Comparison of ENCODE assay signal across 8 cellular contexts in genomic region chr11:110209313-110209694, GRCh38.
DNase-seq lines count a peak whose midpoint lies in the region; ATAC-seq, FAIRE-seq and TF ChIP-seq lines count a peak whose summit lies in the region.
"Not testable (repeated sequence)": the region's sequence is repeated elsewhere in the genome, so short reads cannot be mapped to it uniquely, and the experiment has no call there.

No MANE protein-coding gene starts in this region.

- H4K91ac ChIP-seq in IMR-90 (ENCODE audit: insufficient read depth, low read depth, low read length), result not testable (repeated sequence)

- not testable (repeated sequence) for H3K4me2 ChIP-seq in IMR-90 (ENCODE audit: low read depth, low read length)
- peak overlapping the region; percentile 30 for H3K4me2 ChIP-seq in astrocyte (ENCODE audit: low read length)

- H3K9me3 ChIP-seq in CD8-positive, alpha-beta T cell (ENCODE audit: low read length); IMR-90 (ENCODE audit: control insufficient read depth, insufficient read depth, low read length); astrocyte (ENCODE audit: insufficient read depth, low read depth, low read length); iPS-18c (ENCODE audit: control insufficient read depth, insufficient read depth, low read length); suprapubic skin: not testable (repeated sequence)

- H4K20me1 ChIP-seq in IMR-90 (ENCODE audit: insufficient read depth, low read length); astrocyte (ENCODE audit: insufficient read depth, low read length): not testable (repeated sequence)

- POLR2A ChIA-PET in CD8-positive, alpha-beta T cell (lab: Charles Lee); IMR-90 (lab: Charles Lee; ENCODE audit: unreplicated experiment): not testable (repeated sequence)

- not testable (repeated sequence) for H2BK5ac ChIP-seq in IMR-90 (ENCODE audit: low read depth, low read length, poor library complexity, severe bottlenecking)

- not testable (repeated sequence) for H2AK9ac ChIP-seq in IMR-90 (replicated peaks; ENCODE audit: low read depth, low read length, poor library complexity)

- not testable (repeated sequence) for H3K9me1 ChIP-seq in IMR-90 (ENCODE audit: insufficient read depth, low read length)

- BruUV-seq in IMR-90 (replicated peaks; lab: Mats Ljungman, UMichigan), result not testable (repeated sequence)

- H3K4me3 Mint-ChIP-seq in CD8-positive, alpha-beta T cell, result peak overlapping the region; percentile 79
- peak overlapping the region; percentile 76 for H3K4me3 Mint-ChIP-seq in activated CD4-positive, alpha-beta T cell treated with anti-CD3 and anti-CD28 coated beads, Interleukin-2, amount 10 ng/mL, durations not matched to agents 24 days and 14 days
- not testable (repeated sequence) for H3K4me3 Mint-ChIP-seq in astrocyte (ENCODE audit: unreplicated experiment)
- peak overlapping the region; percentile 77 to 83 (median 82) for H3K4me3 Mint-ChIP-seq in nephron

- H3K4me1 ChIP-seq in CD8-positive, alpha-beta T cell (ENCODE audit: insufficient read depth, low read length); IMR-90 (ENCODE audit: control insufficient read depth, insufficient read depth, low read length); astrocyte (ENCODE audit: insufficient read depth, low read length); suprapubic skin: not testable (repeated sequence)

- WGBS in IMR-90 (ENCODE audit: extremely low coverage in 2 of 2, insufficient read length in 1 of 2), 2 experiments, result no CpG with 5 or more reads among the region's 14 CpGs
- no CpG with 5 or more reads among the region's 14 CpGs for WGBS in suprapubic skin

- not testable (repeated sequence) for TF ChIP-seq CTCF in CD8-positive, alpha-beta T cell (IDR thresholded peaks at IDR 0.05); IMR-90 (conservative IDR thresholded peaks at IDR 0.05; ENCODE audit: low read depth, low read length); astrocyte (IDR thresholded peaks at IDR 0.05; ENCODE audit: insufficient read depth, low read depth, low read length); epithelial cell of esophagus (IDR thresholded peaks at IDR 0.05; ENCODE audit: insufficient read depth, low read depth, low read length, missing control alignments); nephron (IDR thresholded peaks at IDR 0.05; ENCODE audit: unreplicated experiment in 3 of 3); suprapubic skin (IDR thresholded peaks at IDR 0.05)

- in situ Hi-C loops in IMR-90 (cut with MboI; ENCODE audit: low sequenced_read_pairs), result loop anchor here (25.0 kb wide), 1 partner anchor 1228 kb away; no protein-coding TSS in a partner anchor

- H3K27me3 ChIP-seq in CD8-positive, alpha-beta T cell (ENCODE audit: insufficient read depth, low read length); IMR-90 (ENCODE audit: control insufficient read depth, insufficient read depth, low read length); astrocyte (ENCODE audit: insufficient read depth, low read length); suprapubic skin: not testable (repeated sequence)

- H3K4me3 ChIP-seq in CD8-positive, alpha-beta T cell (ENCODE audit: low read depth, low read length); astrocyte (ENCODE audit: insufficient read depth, low read depth, low read length): not testable (repeated sequence)
- H3K4me3 ChIP-seq in IMR-90 (ENCODE audit: insufficient read depth, low read depth, low read length), result peak overlapping the region; percentile 29; the same call in 1 of the 2 replicates
- H3K4me3 ChIP-seq in epithelial cell of esophagus (ENCODE audit: low read length), result peak overlapping the region; percentile 16
- H3K4me3 ChIP-seq in iPS-18c (ENCODE audit: insufficient read depth, low read depth, low read length), result peak overlapping the region; percentile 24; the same call in 1 of the 2 replicates
- H3K4me3 ChIP-seq in suprapubic skin, result peak overlapping the region; percentile 30

- not testable (repeated sequence) for H4K5ac ChIP-seq in IMR-90 (ENCODE audit: low read depth, low read length)

- not testable (repeated sequence) for H2BK120ac ChIP-seq in IMR-90 (ENCODE audit: low read depth, low read length)

- not testable (repeated sequence) for H3K27ac ChIP-seq in CD8-positive, alpha-beta T cell (ENCODE audit: low read depth, low read length); IMR-90 (ENCODE audit: insufficient read depth, low read length); astrocyte (ENCODE audit: low read depth, low read length); suprapubic skin

- H3K18ac ChIP-seq in IMR-90 (ENCODE audit: low read depth, low read length), result not testable (repeated sequence)

- CTCF ChIA-PET in CD8-positive, alpha-beta T cell (lab: Charles Lee), result interaction anchor here (1.3 kb wide), 1 partner anchor 224 kb away, joined by 3 read pairs; no protein-coding TSS in a partner anchor
- CTCF ChIA-PET in IMR-90 (lab: Yijun Ruan, JAX), result not testable (repeated sequence)

- intact Hi-C loops in CD8-positive, alpha-beta T cell (cut with DNase I, micrococcal nuclease), result not testable (repeated sequence)
- intact Hi-C loops in IMR-90 (cut with micrococcal nuclease), result loop anchor here (10.0 kb wide), 2 partner anchors 1025 to 1235 kb away; no protein-coding TSS in a partner anchor
- intact Hi-C loops in activated CD4-positive, alpha-beta T cell treated with anti-CD3 and anti-CD28 coated beads, Interleukin-2, amount 10 ng/mL, durations not matched to agents 24 days and 14 days (cut with micrococcal nuclease), result loop anchor here (5.0 kb wide), 1 partner anchor 38 kb away; no protein-coding TSS in a partner anchor

- H2BK20ac ChIP-seq in IMR-90 (ENCODE audit: low read depth, low read length), result not testable (repeated sequence)

- H3K79me2 ChIP-seq in astrocyte (ENCODE audit: insufficient read depth, low read length), result not testable (repeated sequence)

- H3K9me3 Mint-ChIP-seq in CD8-positive, alpha-beta T cell; activated CD4-positive, alpha-beta T cell treated with anti-CD3 and anti-CD28 coated beads, Interleukin-2, amount 10 ng/mL, durations not matched to agents 24 days and 14 days; astrocyte (ENCODE audit: unreplicated experiment); nephron: not testable (repeated sequence)

- H3K79me1 ChIP-seq in IMR-90 (ENCODE audit: low read depth in 1 of 2, low read length in 2 of 2), result not testable (repeated sequence)

- not testable (repeated sequence) for H4K8ac ChIP-seq in IMR-90 (ENCODE audit: low read depth in 2 of 2, low read length in 2 of 2)

- H3K27me3 Mint-ChIP-seq in CD8-positive, alpha-beta T cell (ENCODE audit: low read depth); activated CD4-positive, alpha-beta T cell treated with anti-CD3 and anti-CD28 coated beads, Interleukin-2, amount 10 ng/mL, durations not matched to agents 24 days and 14 days; astrocyte (ENCODE audit: low read depth, unreplicated experiment); nephron (ENCODE audit: low read depth): not testable (repeated sequence)

- not testable (repeated sequence) for H2AFZ ChIP-seq in IMR-90 (replicated peaks; ENCODE audit: low read length, poor library complexity); astrocyte (ENCODE audit: low read depth, low read length)

- dilution Hi-C loops in IMR-90 (cut with HindIII; ENCODE audit: low sequenced_read_pairs, unreplicated experiment), result not testable (repeated sequence)

- not testable (repeated sequence) for TF ChIP-seq EP300 in suprapubic skin (IDR thresholded peaks at IDR 0.05)

- H3K36me3 Mint-ChIP-seq in CD8-positive, alpha-beta T cell; activated CD4-positive, alpha-beta T cell treated with anti-CD3 and anti-CD28 coated beads, Interleukin-2, amount 10 ng/mL, durations not matched to agents 24 days and 14 days (ENCODE audit: low read depth); astrocyte (ENCODE audit: low read depth, unreplicated experiment); nephron (ENCODE audit: low read depth): not testable (repeated sequence)

- FAIRE-seq in astrocyte (lab: Jason Lieb, UNC), result not testable (repeated sequence)

- not testable (repeated sequence) for H2BK15ac ChIP-seq in IMR-90 (ENCODE audit: low read depth, low read length)

- not testable (repeated sequence) for TF ChIP-seq RAD21 in IMR-90 (IDR thresholded peaks at IDR 0.05; ENCODE audit: low read length)

- not testable (repeated sequence) for H3K9ac ChIP-seq in IMR-90 (ENCODE audit: low read depth, low read length); astrocyte (ENCODE audit: low read length)

- not testable (repeated sequence) for H3K56ac ChIP-seq in IMR-90 (ENCODE audit: extremely low read depth, insufficient read depth, low read length)

- H2AK5ac ChIP-seq in IMR-90 (ENCODE audit: low read depth, low read length), result not testable (repeated sequence)

- H3K23ac ChIP-seq in IMR-90 (ENCODE audit: low read depth, low read length), result not testable (repeated sequence)

- not testable (repeated sequence) for ATAC-seq in CD8-positive, alpha-beta T cell; IMR-90 (ENCODE audit: low read depth)

- not testable (repeated sequence) for H3K4me1 Mint-ChIP-seq in CD8-positive, alpha-beta T cell (ENCODE audit: low read depth); activated CD4-positive, alpha-beta T cell treated with anti-CD3 and anti-CD28 coated beads, Interleukin-2, amount 10 ng/mL, durations not matched to agents 24 days and 14 days; astrocyte (ENCODE audit: low read depth, unreplicated experiment); nephron

- not testable (repeated sequence) for H3K14ac ChIP-seq in IMR-90 (replicated peaks; ENCODE audit: low read depth, low read length)

- not testable (repeated sequence) for H3K4ac ChIP-seq in IMR-90 (ENCODE audit: low read depth, low read length)

- DNase-seq in CD8-positive, alpha-beta T cell, result peak in 3 of 7 experiments; percentile 9 to 56 (median 33)
- DNase-seq in IMR-90; astrocyte (ENCODE audit: low read depth); epithelial cell of esophagus (ENCODE audit: low read depth); suprapubic skin (ENCODE audit: low spot score in 2 of 2): not testable (repeated sequence)
- peak; percentile 66 for DNase-seq in activated CD4-positive, alpha-beta T cell treated with anti-CD3 and anti-CD28 coated beads, Interleukin-2, amount 10 ng/mL, durations not matched to agents 24 days and 14 days

- TF ChIP-seq POLR2A in IMR-90 (IDR thresholded peaks at IDR 0.05; ENCODE audit: low read depth, low read length); suprapubic skin (IDR thresholded peaks at IDR 0.05): not testable (repeated sequence)

- H3K36me3 ChIP-seq in CD8-positive, alpha-beta T cell (ENCODE audit: insufficient read depth, low read length); IMR-90 (ENCODE audit: control insufficient read depth, insufficient read depth, low read length); astrocyte (ENCODE audit: insufficient read depth, low read length); suprapubic skin: not testable (repeated sequence)

- not testable (repeated sequence) for H3K27ac Mint-ChIP-seq in CD8-positive, alpha-beta T cell; activated CD4-positive, alpha-beta T cell treated with anti-CD3 and anti-CD28 coated beads, Interleukin-2, amount 10 ng/mL, durations not matched to agents 24 days and 14 days; astrocyte (ENCODE audit: unreplicated experiment); nephron
